In the genomic region with DNA sequence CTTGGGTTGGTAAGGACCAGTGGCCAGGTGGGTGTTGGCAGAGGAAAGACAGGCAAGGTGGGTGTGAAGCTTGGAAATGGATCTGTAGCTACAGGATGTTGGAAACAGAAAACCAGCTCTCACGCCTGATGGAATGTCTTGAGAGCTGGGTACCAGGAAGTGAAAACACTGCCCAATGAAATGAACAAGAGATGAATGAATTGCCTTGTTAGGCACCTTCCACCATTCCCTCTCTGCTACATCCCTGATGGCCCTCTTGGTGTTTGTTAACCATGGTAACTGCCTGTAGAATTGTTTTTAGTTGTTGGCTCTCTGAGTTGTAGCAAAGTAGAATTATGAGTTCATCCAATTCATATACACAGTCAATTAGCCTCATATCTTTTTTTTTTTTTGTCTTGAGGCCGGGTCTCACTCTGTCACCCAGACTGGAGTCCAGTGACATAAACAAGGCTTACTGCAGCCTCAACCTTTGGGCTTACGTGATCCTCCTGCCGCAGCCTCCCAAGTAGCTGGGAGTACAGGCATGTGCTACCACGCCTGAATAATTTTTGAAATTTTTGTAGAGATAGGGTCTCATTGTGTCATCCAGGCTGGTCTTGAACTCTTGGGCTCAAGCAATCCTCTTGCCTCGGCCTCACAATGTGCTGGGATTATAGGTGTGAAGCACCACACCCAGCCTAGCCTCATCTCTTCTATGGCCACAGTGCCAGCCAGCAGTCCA, we compare ENCODE assay signal across 14 cellular contexts. TPM values are rescaled to one million over a fixed set of nuclear protein-coding genes. Genes with fewer than 3 reads are reported as not detected.
DNase-seq lines count a peak whose midpoint lies in the region; ATAC-seq and TF ChIP-seq lines count a peak whose summit lies in the region.
"Had no signal": no experiment of that assay in that cellular context is flagged by ENCODE, and none has a peak within 500 bp of the region (broad histone marks: within the 10 kb centered on the region; RNA-seq: fewer than 3 reads in every experiment).

No MANE protein-coding gene starts in this region.

- peaks cover 100% of the 10 kb centered on the region for H4K20me1 ChIP-seq in SK-N-SH (ENCODE audit: insufficient read depth)

- peak; percentile 39; the same call in 2 of the 3 replicates for ATAC-seq in SK-N-SH treated with all-trans-retinoic acid at 6 μM for 48 hours
- ATAC-seq in GM18907 (IDR thresholded peaks at IDR 0.05; ENCODE audit: unreplicated experiment), result peak; percentile 55
- ATAC-seq in activated B cell treated with CpG ODN at 0.5 μM for 24 hours (ENCODE audit: low read depth), result no peak
- peak; percentile 25 to 45 for ATAC-seq in naive B cell (ENCODE audit: low read depth in 2 of 2)
- ATAC-seq in omental fat pad (ENCODE audit: low FRiP score), result no peak
- ATAC-seq in GM19463 (IDR thresholded peaks at IDR 0.05; ENCODE audit: unreplicated experiment), result no peak

- H3K27ac Mint-ChIP-seq in activated B cell treated with CpG ODN at 0.5 μM for 24 hours, result peak overlapping the region; percentile 14
- peak overlapping the region in 4 of 6 donors; percentile 12 to 69 (median 45) for H3K27ac Mint-ChIP-seq in naive B cell
- H3K27ac Mint-ChIP-seq: mesothelial cell of epicardium had no signal

- no peaks in the 10 kb centered on the region for H3K9me2 ChIP-seq in SK-N-SH

- CTCF ChIA-PET in SK-N-SH (lab: Yijun Ruan, JAX) (no interaction called here), activated B cell treated with CpG ODN at 0.5 μM for 24 hours (lab: Charles Lee) (interaction anchor here (0.6 to 1.3 kb wide), 2 partner anchors 13 to 37 kb away, joined by 3 to 4 read pairs; no protein-coding TSS in a partner anchor)

- peaks cover 14% of the 10 kb centered on the region for H3F3A ChIP-seq in SK-N-SH (replicated peaks; ENCODE audit: insufficient read depth)

- H3K9ac ChIP-seq in SK-N-SH, result no peak overlapping the region
- H3K9ac ChIP-seq: KMS-11 had no signal

- H3K27me3 Mint-ChIP-seq in activated B cell treated with CpG ODN at 0.5 μM for 24 hours (no peaks in the 10 kb centered on the region), naive B cell (no peaks in the 10 kb centered on the region)

- H3K9me3 Mint-ChIP-seq in activated B cell treated with CpG ODN at 0.5 μM for 24 hours, result no peaks in the 10 kb centered on the region
- no peaks in the 10 kb centered on the region for H3K9me3 Mint-ChIP-seq in naive B cell
- H3K9me3 Mint-ChIP-seq: mesothelial cell of epicardium had no signal

- peaks cover 0 to 16% of the 10 kb centered on the region in 2 experiments for H3K36me3 ChIP-seq in SK-N-SH (replicated peaks in 1 of 2; ENCODE audit: control insufficient read depth in 1 of 2, insufficient read depth in 2 of 2, low read length in 1 of 2)
- H3K36me3 ChIP-seq: transverse colon had no signal

- H3K27me3 ChIP-seq in SK-N-SH (ENCODE audit: insufficient read depth), result no peaks in the 10 kb centered on the region
- H3K27me3 ChIP-seq: transverse colon had no signal

- H3K4me1 ChIP-seq in SK-N-SH (ENCODE audit: control insufficient read depth in 1 of 2, insufficient read depth in 2 of 2, low read depth in 1 of 2, low read length in 1 of 2), result peaks cover 0 to 9% of the 10 kb centered on the region in 2 experiments; a peak in 1 of 4 replicates

- POLR2A ChIA-PET in SK-N-SH (lab: Yijun Ruan, JAX), result no interaction called here
- POLR2A ChIA-PET in activated B cell treated with CpG ODN at 0.5 μM for 24 hours (lab: Charles Lee), result no interaction called here

- no peak for TF ChIP-seq EP300 in SK-N-SH (IDR thresholded peaks at IDR 0.05; ENCODE audit: borderline replicate concordance in 1 of 2, low read depth in 1 of 2, low read length in 1 of 2)

- peaks cover 100% of the 10 kb centered on the region for H3K79me2 ChIP-seq in SK-N-SH (ENCODE audit: insufficient read depth)

- no peak for TF ChIP-seq RAD21 in SK-N-SH (IDR thresholded peaks at IDR 0.05; ENCODE audit: low read length)

- H3K4me2 ChIP-seq in SK-N-SH, result no peak overlapping the region
- H3K4me2 ChIP-seq: KMS-11 had no signal

- peak overlapping the region in 1 of 2 experiments; percentile 21; a peak in 2 of 4 replicates for H3K27ac ChIP-seq in SK-N-SH (ENCODE audit: low read depth in 2 of 2, low read length in 1 of 2)
- H3K27ac ChIP-seq: KMS-11, psoas muscle, transverse colon had no signal

- H3K4me3 Mint-ChIP-seq in activated B cell treated with CpG ODN at 0.5 μM for 24 hours (peak overlapping the region; percentile 17), naive B cell (peak overlapping the region in 5 of 8 donors; percentile 3 to 55 (median 5))
- H3K4me3 Mint-ChIP-seq: mesothelial cell of epicardium had no signal

- no peaks in the 10 kb centered on the region for H3K9me3 ChIP-seq in SK-N-SH
- H3K9me3 ChIP-seq: psoas muscle, transverse colon had no signal

- intact Hi-C loops in activated B cell treated with CpG ODN at 0.5 μM for 24 hours (cut with micrococcal nuclease), result no loop called here

- H3K36me3 Mint-ChIP-seq in activated B cell treated with CpG ODN at 0.5 μM for 24 hours (ENCODE audit: low read depth) (peaks cover 18% of the 10 kb centered on the region), naive B cell (no peaks in the 10 kb centered on the region)

- no peak overlapping the region for H3K4me3 ChIP-seq in SK-N-SH (ENCODE audit: low read depth in 2 of 2, low read length in 1 of 2)
- H3K4me3 ChIP-seq: psoas muscle, transverse colon had no signal

- H3K4me1 Mint-ChIP-seq in activated B cell treated with CpG ODN at 0.5 μM for 24 hours (peaks cover 54% of the 10 kb centered on the region), naive B cell (peaks cover 41 to 82% (median 55%) of the 10 kb centered on the region in 3 donors)

- no peak overlapping the region for H2AFZ ChIP-seq in SK-N-SH (ENCODE audit: low read depth)

- whole genome bisulfite sequencing in SK-N-SH (ENCODE audit: low lambda C conversion rate), result 96% methylated on average over 6 of the region's 6 CpGs

- DNase-seq in SK-N-SH (no peak), activated B cell treated with CpG ODN at 0.5 μM for 24 hours (no peak), naive B cell (no peak), omental fat pad (ENCODE audit: low spot score) (no peak), HUDEP-2 (lab: John Stamatoyannopoulos, UW; ENCODE audit: unreplicated experiment in 76 of 76) (no peak)
- DNase-seq: NCI-H1694 treated with DMSO at 0.1 percent for 48 hours, psoas muscle, Right ventricle myocardium superior, transverse colon had no signal

- TF ChIP-seq CTCF in SK-N-SH (IDR thresholded peaks at IDR 0.05), result no peak
- TF ChIP-seq CTCF in activated B cell treated with CpG ODN at 0.5 μM for 24 hours (IDR thresholded peaks at IDR 0.05), result no peak
- TF ChIP-seq CTCF in omental fat pad (IDR thresholded peaks at IDR 0.05), result no peak

TF ChIP-seq in SK-N-SH treated with all-trans-retinoic acid at 6 μM for 48 hours, 23 proteins besides CTCF, POLR2A, EP300 and RAD21 (continues in another document):
- TF ChIP-seq BACH2 (CRISPR knock-in tag; IDR thresholded peaks at IDR 0.05; ENCODE audit: borderline replicate concordance) (no peak), SNAI2 (CRISPR knock-in tag; IDR thresholded peaks at IDR 0.05) (no peak), ZNF565 (CRISPR knock-in tag; conservative IDR thresholded peaks at IDR 0.05; ENCODE audit: low read depth) (no peak), RARB (CRISPR knock-in tag; IDR thresholded peaks at IDR 0.05) (no peak), ESRRG (CRISPR knock-in tag; IDR thresholded peaks at IDR 0.05) (no peak)
- TF ChIP-seq, protein P1, sequence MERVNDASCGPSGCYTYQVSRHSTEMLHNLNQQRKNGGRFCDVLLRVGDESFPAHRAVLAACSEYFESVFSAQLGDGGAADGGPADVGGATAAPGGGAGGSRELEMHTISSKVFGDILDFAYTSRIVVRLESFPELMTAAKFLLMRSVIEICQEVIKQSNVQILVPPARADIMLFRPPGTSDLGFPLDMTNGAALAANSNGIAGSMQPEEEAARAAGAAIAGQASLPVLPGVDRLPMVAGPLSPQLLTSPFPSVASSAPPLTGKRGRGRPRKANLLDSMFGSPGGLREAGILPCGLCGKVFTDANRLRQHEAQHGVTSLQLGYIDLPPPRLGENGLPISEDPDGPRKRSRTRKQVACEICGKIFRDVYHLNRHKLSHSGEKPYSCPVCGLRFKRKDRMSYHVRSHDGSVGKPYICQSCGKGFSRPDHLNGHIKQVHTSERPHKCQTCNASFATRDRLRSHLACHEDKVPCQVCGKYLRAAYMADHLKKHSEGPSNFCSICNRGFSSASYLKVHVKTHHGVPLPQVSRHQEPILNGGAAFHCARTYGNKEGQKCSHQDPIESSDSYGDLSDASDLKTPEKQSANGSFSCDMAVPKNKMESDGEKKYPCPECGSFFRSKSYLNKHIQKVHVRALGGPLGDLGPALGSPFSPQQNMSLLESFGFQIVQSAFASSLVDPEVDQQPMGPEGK (CRISPR knock-in tag; IDR thresholded peaks at IDR 0.05; ENCODE audit: borderline replicate concordance), result no peak

TF ChIP-seq in SK-N-SH, 30 proteins besides CTCF, POLR2A, EP300 and RAD21:
- TF ChIP-seq ELF1 (IDR thresholded peaks at IDR 0.05) (no peak), TCF12 (IDR thresholded peaks at IDR 0.05) (no peak), JUND (IDR thresholded peaks at IDR 0.05) (no peak)
- TF ChIP-seq, protein P2, sequence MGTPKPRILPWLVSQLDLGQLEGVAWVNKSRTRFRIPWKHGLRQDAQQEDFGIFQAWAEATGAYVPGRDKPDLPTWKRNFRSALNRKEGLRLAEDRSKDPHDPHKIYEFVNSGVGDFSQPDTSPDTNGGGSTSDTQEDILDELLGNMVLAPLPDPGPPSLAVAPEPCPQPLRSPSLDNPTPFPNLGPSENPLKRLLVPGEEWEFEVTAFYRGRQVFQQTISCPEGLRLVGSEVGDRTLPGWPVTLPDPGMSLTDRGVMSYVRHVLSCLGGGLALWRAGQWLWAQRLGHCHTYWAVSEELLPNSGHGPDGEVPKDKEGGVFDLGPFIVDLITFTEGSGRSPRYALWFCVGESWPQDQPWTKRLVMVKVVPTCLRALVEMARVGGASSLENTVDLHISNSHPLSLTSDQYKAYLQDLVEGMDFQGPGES (IDR thresholded peaks at IDR 0.05; ENCODE audit: low read depth, low read length), result no peak
TF ChIP-seq in SK-N-SH: peak in this region for 0.

RNA-seq across cellular contexts. Expression of a gene that starts 9.5 kb away (rescaled TPM):
- polyA plus RNA-seq in SK-N-SH (2012; rRNA removed) (37.0 and 51.2 TPM in 2 replicates), naive B cell (ENCODE audit: low read depth in 6 of 6) (10 to 100 TPM; 19.3 to 41.3 (median 25.9) TPM)
- 51.9 and 60.8 TPM in 2 replicates for polyA plus RNA-seq in SK-N-SH (2012; cell fraction: cytosol; rRNA removed)
- 13.7 and 27.2 TPM in 2 replicates for polyA plus RNA-seq in SK-N-SH (2012; cell fraction: nucleus; rRNA removed)
- total RNA-seq in activated B cell treated with CpG ODN at 0.5 μM for 24 hours (77.1 and 96.6 TPM in 2 replicates), omental fat pad (10 to 100 TPM; 52.0 to 75.2 (median 63.5) TPM)

Comparison
In these comparisons a context has a peak if more than half of its experiments do, and no peak if none do; other contexts are left out.
1. ATAC-seq: peak in SK-N-SH treated with all-trans-retinoic acid at 6 μM for 48 hours (single experiment), GM18907 (single experiment) and naive B cell (2 of 2); none in activated B cell treated with CpG ODN at 0.5 μM for 24 hours (single experiment), omental fat pad (single experiment) and GM19463 (single experiment).